ENCODE assay signal across 22 cellular contexts in the genomic region with DNA sequence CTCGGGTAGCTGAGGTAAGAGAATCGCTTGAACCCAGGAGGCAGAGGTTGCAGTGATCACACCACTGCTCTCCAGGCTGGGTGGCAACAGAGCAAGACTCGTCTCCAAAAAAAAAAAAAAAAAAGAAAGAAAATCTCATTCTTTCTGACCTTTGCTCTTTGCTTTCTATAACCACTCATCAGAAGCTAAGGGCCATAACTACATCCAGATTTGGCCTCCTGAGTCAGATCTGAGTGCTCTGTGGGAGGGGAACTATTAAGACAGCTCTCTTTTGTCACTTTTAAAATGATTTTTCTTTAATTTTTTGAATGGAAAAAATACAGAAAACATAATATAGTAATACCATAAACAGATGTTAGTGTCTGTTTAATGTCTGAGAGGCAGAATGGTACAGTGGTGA.
A peak's percentile ranks its signal among the peaks of the same experiment; 100 is the strongest.
DNase-seq lines count a peak whose midpoint lies in the region; FAIRE-seq and TF ChIP-seq lines count a peak whose summit lies in the region.
"Had no signal": no experiment of that assay in that cellular context is flagged by ENCODE, and none has a peak within 500 bp of the region (broad histone marks: within the 10 kb centered on the region; RNA-seq: fewer than 3 reads in every experiment).

No MANE protein-coding gene starts in this region.

- no peaks in the 10 kb centered on the region for H4K20me1 ChIP-seq in hepatocyte (ENCODE audit: insufficient read depth, poor library complexity, severe bottlenecking)
- no peaks in the 10 kb centered on the region for H4K20me1 ChIP-seq in neural progenitor cell (ENCODE audit: low read depth)

- H3K4me2 ChIP-seq in hepatocyte (no peak overlapping the region), neural progenitor cell (no peak overlapping the region)

- H3K4me1 ChIP-seq in hepatocyte (ENCODE audit: insufficient read depth): peaks cover 18% of the 10 kb centered on the region
- H3K4me1 ChIP-seq in small intestine (ENCODE audit: control insufficient read depth in 2 of 2, insufficient read depth in 1 of 2, low read depth in 1 of 2, low read length in 1 of 2): peaks cover 3 to 6% of the 10 kb centered on the region in 2 donors
- H3K4me1 ChIP-seq in neural progenitor cell: peaks cover 17% of the 10 kb centered on the region
- H3K4me1 ChIP-seq: BE2C had no signal

- H3K27ac ChIP-seq in hepatocyte: peak overlapping the region; percentile 24
- no peak overlapping the region for H3K27ac ChIP-seq in small intestine (ENCODE audit: low read depth in 1 of 2, low read length in 1 of 2)
- H3K27ac ChIP-seq in neural progenitor cell: no peak overlapping the region

- no peaks in the 10 kb centered on the region for H3K36me3 Mint-ChIP-seq in neural progenitor cell

- H3K79me2 ChIP-seq in hepatocyte (peaks cover 8% of the 10 kb centered on the region), neural progenitor cell (ENCODE audit: low read depth) (no peaks in the 10 kb centered on the region)

- peaks cover 17% of the 10 kb centered on the region for H3K4me1 Mint-ChIP-seq in neural progenitor cell

- no peaks in the 10 kb centered on the region for H3K27me3 Mint-ChIP-seq in neural progenitor cell (ENCODE audit: insufficient read depth, low read depth)

- DNase-seq in NCI-H2227 (lab: John Stamatoyannopoulos, UW; ENCODE audit: unreplicated experiment) (peak; percentile 2), NCI-H2227 treated with DMSO at 0.1 percent for 48 hours (lab: John Stamatoyannopoulos, UW) (no peak), RPMI7951 (ENCODE audit: low read depth) (peak; percentile 31), hepatocyte (ENCODE audit: low spot score) (no peak), small intestine (peak; percentile 59), activated gamma-delta T cell (lab: John Stamatoyannopoulos, UW) (no peak), HCEC 1CT (no peak), neural progenitor cell (ENCODE audit: low spot score) (no peak)
- DNase-seq: 8988T; BE2C; DMS79; MG63; NCI-H1417; NCI-H1694 treated with DMSO at 0.1 percent for 48 hours; NCI-H2107; NCI-H226; NCI-H510A treated with DMSO at 0.1 percent for 48 hours; NCI-H774; NK-92 treated with Interleukin-12 subunit alpha and Interleukin-12 subunit beta, amount 100 ng/mL, for 24 hours had no signal

- H3K27ac Mint-ChIP-seq in neural progenitor cell: no peak overlapping the region

- no peaks in the 10 kb centered on the region for H3F3A ChIP-seq in neural progenitor cell (ENCODE audit: low read depth)

- no peaks in the 10 kb centered on the region for H3K9me2 ChIP-seq in hepatocyte (replicated peaks; ENCODE audit: insufficient read depth)

- H3K4me3 ChIP-seq in hepatocyte: no peak overlapping the region
- no peak overlapping the region for H3K4me3 ChIP-seq in small intestine (ENCODE audit: low read depth in 1 of 2, low read length in 2 of 2)
- H3K4me3 ChIP-seq in neural progenitor cell: no peak overlapping the region
- H3K4me3 ChIP-seq: MG63 had no signal

- TF ChIP-seq CTCF in hepatocyte (IDR thresholded peaks at IDR 0.05; ENCODE audit: poor library complexity) (no peak), neural progenitor cell (IDR thresholded peaks at IDR 0.05) (no peak)

- H2AFZ ChIP-seq in hepatocyte: no peak overlapping the region
- H2AFZ ChIP-seq in neural progenitor cell (replicated peaks): no peak overlapping the region

- no peaks in the 10 kb centered on the region for H3K27me3 ChIP-seq in hepatocyte
- no peaks in the 10 kb centered on the region for H3K27me3 ChIP-seq in small intestine (ENCODE audit: control insufficient read depth in 2 of 2, insufficient read depth in 2 of 2, low read length in 2 of 2)
- H3K27me3 ChIP-seq in neural progenitor cell: no peaks in the 10 kb centered on the region
- H3K27me3 ChIP-seq: BE2C, MG63 had no signal

- WGBS in hepatocyte (ENCODE audit: low lambda C conversion rate, missing lambda C conversion rate): 73% methylated on average over 3 of the region's 3 CpGs
- 55 to 65% (median 60%) methylated on average over 3 of the region's 3 CpGs for WGBS in small intestine, 3 donors

- H3K9ac ChIP-seq in neural progenitor cell: no peak overlapping the region

- H3K9me3 ChIP-seq in hepatocyte (ENCODE audit: low read depth): no peaks in the 10 kb centered on the region
- H3K9me3 ChIP-seq in small intestine (ENCODE audit: control insufficient read depth, low read depth): no peaks in the 10 kb centered on the region
- no peaks in the 10 kb centered on the region for H3K9me3 ChIP-seq in neural progenitor cell (ENCODE audit: low read depth)
- H3K9me3 ChIP-seq: BE2C, MG63 had no signal

- H3K9me3 Mint-ChIP-seq in neural progenitor cell: no peaks in the 10 kb centered on the region

- no peak for FAIRE-seq in small intestine (lab: Jason Lieb, UNC)
- FAIRE-seq: D721Med, GM18507, H1 had no signal

- H3K36me3 ChIP-seq in hepatocyte (replicated peaks; ENCODE audit: insufficient read depth, low read depth) (no peaks in the 10 kb centered on the region), small intestine (ENCODE audit: control insufficient read depth in 2 of 2, insufficient read depth in 2 of 2, low read length in 2 of 2) (no peaks in the 10 kb centered on the region), neural progenitor cell (no peaks in the 10 kb centered on the region)
- H3K36me3 ChIP-seq: BE2C, MG63 had no signal

- H3K4me3 Mint-ChIP-seq in neural progenitor cell: no peak overlapping the region

Comparison
In these comparisons a context has a peak if more than half of its experiments do, and no peak if none do; other contexts are left out.
1. DNase-seq: peak in NCI-H2227 (single experiment), RPMI7951 (single experiment) and small intestine (single experiment); none in NCI-H2227 treated with DMSO at 0.1 percent for 48 hours (single experiment), hepatocyte (single experiment), activated gamma-delta T cell (single experiment), HCEC 1CT (single experiment) and neural progenitor cell (single experiment).